22 cellular contexts compared by ENCODE assay signal in the genomic region with DNA sequence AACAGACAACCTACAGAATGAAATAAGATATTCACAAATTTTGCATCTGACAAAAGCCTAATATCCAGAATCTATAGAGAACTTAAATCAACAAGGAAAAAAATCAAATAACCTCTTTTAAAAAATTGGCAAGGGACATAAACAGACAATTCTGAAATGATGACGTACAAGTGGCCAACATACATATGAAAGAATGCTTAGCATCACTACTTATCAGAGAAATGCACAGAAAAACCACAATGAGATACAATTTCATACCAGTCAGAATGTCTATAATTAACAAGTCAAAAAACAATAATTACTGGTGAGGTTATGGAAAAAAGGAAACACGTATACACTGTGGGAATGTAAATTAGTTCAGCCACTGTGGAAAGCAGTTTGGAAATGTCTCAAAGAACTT.
"Had no signal": no experiment of that assay in that cellular context is flagged by ENCODE, and none has a peak within 500 bp of the region (broad histone marks: within the 10 kb centered on the region; RNA-seq: fewer than 3 reads in every experiment).

No MANE protein-coding gene starts in this region.

- H3K4me3 ChIP-seq: MG63, SJSA1, SK-N-MC had no signal

- DNase-seq: Karpas-422, KG1, MG63, NCI-H1092, NCI-H1417, NCI-H1436 treated with DMSO at 0.1 percent for 48 hours, NCI-H1694, NCI-H1930, NCI-H2081 treated with DMSO at 0.1 percent for 48 hours, NCI-H2171, NCI-H226, NCI-H446, NCI-H510A, NCI-H524 treated with DMSO at 0.1 percent for 48 hours, NCI-H69, NCI-H774, Right ventricle myocardium superior, RPMI8226, SIG-M5 had no signal

- FAIRE-seq: RCC 7860 had no signal
